10 cellular contexts compared by ENCODE assay signal in genomic region chr1:165841582-165842362, GRCh38. TPM values are rescaled to one million over a fixed set of nuclear protein-coding genes. Genes with fewer than 3 reads are reported as not detected.
DNase-seq lines count a peak whose midpoint lies in the region; ATAC-seq, FAIRE-seq and TF ChIP-seq lines count a peak whose summit lies in the region.
"Had no signal": no experiment of that assay in that cellular context is flagged by ENCODE, and none has a peak within 500 bp of the region (broad histone marks: within the 10 kb centered on the region; RNA-seq: fewer than 3 reads in every experiment).

No MANE protein-coding gene starts in this region.

- peak; percentile 44 to 63; a peak in 4 of 6 replicates for ATAC-seq in A549
- ATAC-seq in GM19043 (IDR thresholded peaks at IDR 0.05; ENCODE audit: low read depth, unreplicated experiment): peak; percentile 40

- peak overlapping the region; percentile 31 for H3K4me2 ChIP-seq in A549

- peaks cover 53% of the 10 kb centered on the region for H3K4me1 ChIP-seq in A549

- CTCF ChIA-PET in A549 (lab: Yijun Ruan, JAX): interaction anchor here (0.7 to 1.3 kb wide), 4 partner anchors 13 to 728 kb away, joined by 3 to 4 read pairs (median 4); no protein-coding TSS in a partner anchor

- no peak for TF ChIP-seq POLR2A in A549 (IDR thresholded peaks at IDR 0.05; ENCODE audit: low read length)

- H3K4me3 ChIP-seq in A549 (no peak overlapping the region), epithelial cell of esophagus (ENCODE audit: low read length) (no peak overlapping the region)

- H3K9me3 ChIP-seq in A549: no peaks in the 10 kb centered on the region
- H3K9me3 ChIP-seq: Caco-2 had no signal

- DNase-seq in A549 (ENCODE audit: low read depth in 1 of 2, low spot score in 1 of 2): peak in 1 of 2 experiments; percentile 33
- peak; percentile 61 for DNase-seq in LHCN-M2 (ENCODE audit: low read depth)
- peak; percentile 69 for DNase-seq in epithelial cell of esophagus (ENCODE audit: low read depth)
- DNase-seq in A172 (ENCODE audit: low spot score): no peak
- DNase-seq in SHP77 treated with DMSO at 0.1 percent for 48 hours (lab: John Stamatoyannopoulos, UW): no peak
- DNase-seq in NCI-H2196 (lab: John Stamatoyannopoulos, UW; ENCODE audit: unreplicated experiment): no peak
- DNase-seq in NAMALWA (ENCODE audit: low spot score): no peak
- DNase-seq: Caco-2 had no signal

- TF ChIP-seq RAD21 in A549 (conservative IDR thresholded peaks at IDR 0.05 in 1 of 2, IDR thresholded peaks at IDR 0.05 in 1 of 2): no peak

- FAIRE-seq in A549 (lab: Jason Lieb, UNC): no peak
- FAIRE-seq: H1 had no signal

- 59% methylated on average over 5 of the region's 5 CpGs for WGBS in A549 (ENCODE audit: missing lambda C conversion rate)

- TF ChIP-seq EP300 in A549 (IDR thresholded peaks at IDR 0.05): no peak

- POLR2A ChIA-PET in A549 (lab: Yijun Ruan, JAX): interaction anchor here (0.6 to 2.3 kb wide), 3 partner anchors 13 to 30 kb away, joined by 3 to 7 read pairs (median 3); no protein-coding TSS in a partner anchor

- H3K27ac ChIP-seq in A549: no peak overlapping the region

- TF ChIP-seq CTCF in A549 (IDR thresholded peaks at IDR 0.05) (no peak), epithelial cell of esophagus (IDR thresholded peaks at IDR 0.05; ENCODE audit: insufficient read depth, low read depth, low read length, missing control alignments) (no peak)

TF ChIP-seq in A549, 52 proteins besides CTCF, POLR2A, EP300 and RAD21:
- TF ChIP-seq FOSL2 (IDR thresholded peaks at IDR 0.05): no peak
- TF ChIP-seq FOSL2 (CRISPR knock-in tag; IDR thresholded peaks at IDR 0.05): peak; percentile 57
- no peak for TF ChIP-seq REST (IDR thresholded peaks at IDR 0.05)

RNA-seq across cellular contexts. Expression of gene UCK2, which starts 14.4 kb away (rescaled TPM):
- polyA plus RNA-seq in A549 (2011; rRNA removed) (98.9 and 123 TPM in 2 replicates), A549 (2017; fragmentation: RNase III; extraction: RNeasy Plus Mini Kit Qiagen cat#74134 plus additional on column Dnase treatment) (72.4 to 76.5 TPM (median 74.8 TPM) in 3 replicates)
- polyA plus RNA-seq in A549 (2012; cell fraction: cytosol; rRNA removed): 165 and 172 TPM in 2 replicates
- 112 and 121 TPM in 2 replicates for polyA plus RNA-seq in A549 (2012; cell fraction: nucleus; rRNA removed)
- 172 and 179 TPM in 2 replicates for polyA minus RNA-seq in A549 (2011; rRNA and poly(A)+ RNA removed)
- total RNA-seq in LHCN-M2 (2014; rRNA removed): 113 and 124 TPM in 2 replicates
- 107 TPM for polyA plus RNA-seq in LHCN-M2 (2012)
- total RNA-seq in A172 (2014; rRNA removed; shearing (Covaris generic)): 71.3 and 104 TPM in 2 replicates

Comparison
In these comparisons a context has a peak if more than half of its experiments do, and no peak if none do; other contexts are left out.
1. DNase-seq: peak in LHCN-M2 (single experiment) and epithelial cell of esophagus (single experiment); none in A172 (single experiment), SHP77 treated with DMSO at 0.1 percent for 48 hours (single experiment), NCI-H2196 (single experiment) and NAMALWA (single experiment).